27 cellular contexts compared by ENCODE assay signal in genomic region chr6:78251930-78252329, GRCh38.
"Had no signal": no experiment of that assay in that cellular context is flagged by ENCODE, and none has a peak within 500 bp of the region (broad histone marks: within the 10 kb centered on the region; RNA-seq: fewer than 3 reads in every experiment).

No MANE protein-coding gene starts in this region.

- H3K9me3 Mint-ChIP-seq: endodermal cell, neural progenitor cell had no signal

- H3K9ac ChIP-seq: neural progenitor cell, parathyroid adenoma had no signal

- H3K4me3 Mint-ChIP-seq: activated naive CD8-positive, alpha-beta T cell; central memory CD8-positive, alpha-beta T cell; dendritic cell treated with granulocyte-macrophage colony-stimulating factor and Interleukin-4, amounts not matched to agents 40 ng/mL and 50 ng/mL, for 4 days; endodermal cell; immature natural killer cell; memory B cell; natural killer cell; neural progenitor cell had no signal

- ATAC-seq: esophagus mucosa, foreskin keratinocyte, heart left ventricle, natural killer cell, psoas muscle had no signal

- H3K27me3 ChIP-seq: foreskin keratinocyte, heart left ventricle, neural progenitor cell, suprapubic skin, tibial artery had no signal

- H3K4me1 ChIP-seq: foreskin keratinocyte, heart left ventricle, neural progenitor cell, parathyroid adenoma, psoas muscle, suprapubic skin, tibial artery had no signal

- H3K36me3 ChIP-seq: heart left ventricle, neural progenitor cell, suprapubic skin, tibial artery had no signal

- H3K4me2 ChIP-seq: neural progenitor cell had no signal

- H3K4me1 Mint-ChIP-seq: central memory CD8-positive, alpha-beta T cell; endodermal cell; immature natural killer cell; memory B cell; natural killer cell; neural progenitor cell had no signal

- H3K9me3 ChIP-seq: heart left ventricle, psoas muscle, suprapubic skin, tibial artery had no signal

- H3K4me3 ChIP-seq: heart left ventricle, neural progenitor cell, psoas muscle, suprapubic skin, tibial artery had no signal

- H3K27ac ChIP-seq: foreskin keratinocyte, heart left ventricle, neural progenitor cell, parathyroid adenoma, psoas muscle, suprapubic skin, tibial artery, VCaP had no signal

- H3K27me3 Mint-ChIP-seq: activated naive CD8-positive, alpha-beta T cell; central memory CD8-positive, alpha-beta T cell; dendritic cell treated with granulocyte-macrophage colony-stimulating factor and Interleukin-4, amounts not matched to agents 40 ng/mL and 50 ng/mL, for 4 days; memory B cell had no signal

- H3K36me3 Mint-ChIP-seq: activated naive CD8-positive, alpha-beta T cell; immature natural killer cell; memory B cell; neural progenitor cell had no signal

- H2AFZ ChIP-seq: neural progenitor cell, parathyroid adenoma had no signal

- H3K27ac Mint-ChIP-seq: activated naive CD8-positive, alpha-beta T cell; dendritic cell treated with granulocyte-macrophage colony-stimulating factor and Interleukin-4, amounts not matched to agents 40 ng/mL and 50 ng/mL, for 4 days; endodermal cell; immature natural killer cell; memory B cell; natural killer cell; neural progenitor cell had no signal

- DNase-seq: activated CD4-positive, alpha-beta T cell treated with anti-CD3 and anti-CD28 coated beads for 48 hours; activated CD4-positive, alpha-beta T cell treated with anti-CD3 and anti-CD28 coated beads, Interleukin-2, amount 50 U/mL, for 48 hours; activated CD8-positive, alpha-beta memory T cell treated with anti-CD3 and anti-CD28 coated beads for 24 hours; activated effector memory CD4-positive, alpha-beta T cell treated with Interleukin-2 at 50 U/mL for 16 hours; activated naive CD4-positive, alpha-beta T cell treated with Interleukin-2 at 50 U/mL for 16 hours; anterior cingulate cortex; endodermal cell; foreskin keratinocyte; heart left ventricle; hypothalamus; immature natural killer cell; natural killer cell; occipital lobe; psoas muscle; stimulated activated CD4-positive, alpha-beta T cell treated with anti-CD3 and anti-CD28 coated beads, Interleukin-15, amount 100 ng/mL, for 24 hours; stimulated activated CD4-positive, alpha-beta T cell treated with anti-CD3 and anti-CD28 coated beads, Interleukin-2, amount 100 ng/mL, for 24 hours; stimulated activated naive CD4-positive, alpha-beta T cell; tibial artery had no signal
